19 cellular contexts compared by ENCODE assay signal in genomic region chr14:79483989-79484388, GRCh38.
"Had no signal": no experiment of that assay in that cellular context is flagged by ENCODE, and none has a peak within 500 bp of the region (broad histone marks: within the 10 kb centered on the region; RNA-seq: fewer than 3 reads in every experiment).

No MANE protein-coding gene starts in this region.

- H2AFZ ChIP-seq: hepatocyte had no signal

- H3K27me3 Mint-ChIP-seq: activated B cell treated with CpG ODN at 0.5 μM for 24 hours; activated CD4-positive, alpha-beta T cell treated with anti-CD3 and anti-CD28 coated beads, Interleukin-2, amount 10 ng/mL, durations not matched to agents 7 days and 5 days; activated naive CD8-positive, alpha-beta T cell treated with anti-CD3 and anti-CD28 coated beads, Interleukin-2, amount 10 ng/mL, durations not matched to agents 7 days and 5 days had no signal

- H3K36me3 ChIP-seq: esophagus muscularis mucosa, ovary, sigmoid colon, spleen, thoracic aorta, upper lobe of right lung had no signal

- H3K4me3 Mint-ChIP-seq: activated B cell treated with CpG ODN at 0.5 μM for 24 hours; activated CD4-positive, alpha-beta T cell treated with anti-CD3 and anti-CD28 coated beads, Interleukin-2, amount 10 ng/mL, durations not matched to agents 7 days and 5 days; activated naive CD8-positive, alpha-beta T cell treated with anti-CD3 and anti-CD28 coated beads, Interleukin-2, amount 10 ng/mL, durations not matched to agents 7 days and 5 days; activated T-cell treated with anti-CD3 and anti-CD28 coated beads, Interleukin-2, amount 50 U/mL, for 72 hours; nephron; stimulated activated effector memory CD8-positive, alpha-beta T cell treated with anti-CD3 and anti-CD28 coated beads, Interleukin-12 subunit alpha, Interleukin-12 subunit beta, amount 100 ng/mL, for 72 hours had no signal

- H3K36me3 Mint-ChIP-seq: activated naive CD8-positive, alpha-beta T cell treated with anti-CD3 and anti-CD28 coated beads, Interleukin-2, amount 10 ng/mL, durations not matched to agents 7 days and 5 days; stimulated activated effector memory CD8-positive, alpha-beta T cell treated with anti-CD3 and anti-CD28 coated beads, Interleukin-12 subunit alpha, Interleukin-12 subunit beta, amount 100 ng/mL, for 72 hours had no signal

- H3K4me1 ChIP-seq: spleen, upper lobe of right lung had no signal

- H3K4me3 ChIP-seq: dorsolateral prefrontal cortex, esophagus muscularis mucosa, hepatocyte, ovary, sigmoid colon, spleen, thoracic aorta, upper lobe of right lung had no signal

- H3K79me2 ChIP-seq: hepatocyte had no signal

- H3K27me3 ChIP-seq: dorsolateral prefrontal cortex, esophagus muscularis mucosa, hepatocyte, ovary, sigmoid colon, spleen, upper lobe of right lung had no signal

- H3K27ac ChIP-seq: esophagus muscularis mucosa, hepatocyte, ovary, sigmoid colon, spleen, thoracic aorta, upper lobe of right lung had no signal

- H3K27ac Mint-ChIP-seq: activated B cell treated with CpG ODN at 0.5 μM for 24 hours; activated CD4-positive, alpha-beta T cell treated with anti-CD3 and anti-CD28 coated beads, Interleukin-2, amount 10 ng/mL, durations not matched to agents 7 days and 5 days; activated naive CD8-positive, alpha-beta T cell treated with anti-CD3 and anti-CD28 coated beads, Interleukin-2, amount 10 ng/mL, durations not matched to agents 7 days and 5 days; activated T-cell treated with anti-CD3 and anti-CD28 coated beads, Interleukin-2, amount 50 U/mL, for 72 hours; nephron; stimulated activated effector memory CD8-positive, alpha-beta T cell treated with anti-CD3 and anti-CD28 coated beads, Interleukin-12 subunit alpha, Interleukin-12 subunit beta, amount 100 ng/mL, for 72 hours had no signal

- ATAC-seq: activated T-cell treated with anti-CD3 and anti-CD28 coated beads, Interleukin-2, amount 50 U/mL, for 72 hours; stimulated activated effector memory CD8-positive, alpha-beta T cell treated with anti-CD3 and anti-CD28 coated beads, Interleukin-12 subunit alpha, Interleukin-12 subunit beta, amount 100 ng/mL, for 72 hours; upper lobe of right lung had no signal

- H3K9me3 Mint-ChIP-seq: activated CD4-positive, alpha-beta T cell treated with anti-CD3 and anti-CD28 coated beads, Interleukin-2, amount 10 ng/mL, durations not matched to agents 7 days and 5 days; activated naive CD8-positive, alpha-beta T cell treated with anti-CD3 and anti-CD28 coated beads, Interleukin-2, amount 10 ng/mL, durations not matched to agents 7 days and 5 days; nephron had no signal

- H3K4me1 Mint-ChIP-seq: activated B cell treated with CpG ODN at 0.5 μM for 24 hours; activated CD4-positive, alpha-beta T cell treated with anti-CD3 and anti-CD28 coated beads, Interleukin-2, amount 10 ng/mL, durations not matched to agents 7 days and 5 days; activated naive CD8-positive, alpha-beta T cell treated with anti-CD3 and anti-CD28 coated beads, Interleukin-2, amount 10 ng/mL, durations not matched to agents 7 days and 5 days; stimulated activated effector memory CD8-positive, alpha-beta T cell treated with anti-CD3 and anti-CD28 coated beads, Interleukin-12 subunit alpha, Interleukin-12 subunit beta, amount 100 ng/mL, for 72 hours had no signal

- H3K4me2 ChIP-seq: hepatocyte had no signal

- H3K9me3 ChIP-seq: esophagus muscularis mucosa, ovary, sigmoid colon, spleen, thoracic aorta, upper lobe of right lung had no signal

- DNase-seq: activated B cell treated with CpG ODN at 0.5 μM for 24 hours; activated CD4-positive, alpha-beta T cell treated with anti-CD3 and anti-CD28 coated beads, Interleukin-2, amount 10 ng/mL, durations not matched to agents 7 days and 5 days; activated CD8-positive, alpha-beta memory T cell treated with anti-CD3 and anti-CD28 coated beads, Interleukin-2, amount 50 U/mL, for 48 hours; activated gamma-delta T cell; activated naive CD8-positive, alpha-beta T cell treated with anti-CD3 and anti-CD28 coated beads, Interleukin-2, amount 10 ng/mL, durations not matched to agents 7 days and 5 days; activated T-cell treated with anti-CD3 and anti-CD28 coated beads, Interleukin-2, amount 50 U/mL, for 72 hours; aorta; ovary; sigmoid colon; spleen; stimulated activated CD4-positive, alpha-beta T cell treated with anti-CD3 and anti-CD28 coated beads, Interleukin-1b, Interleukin-23, amount 100 ng/mL, for 48 hours; T-helper 1 cell; upper lobe of right lung had no signal
